8 cellular contexts compared by ENCODE assay signal in the genomic region with DNA sequence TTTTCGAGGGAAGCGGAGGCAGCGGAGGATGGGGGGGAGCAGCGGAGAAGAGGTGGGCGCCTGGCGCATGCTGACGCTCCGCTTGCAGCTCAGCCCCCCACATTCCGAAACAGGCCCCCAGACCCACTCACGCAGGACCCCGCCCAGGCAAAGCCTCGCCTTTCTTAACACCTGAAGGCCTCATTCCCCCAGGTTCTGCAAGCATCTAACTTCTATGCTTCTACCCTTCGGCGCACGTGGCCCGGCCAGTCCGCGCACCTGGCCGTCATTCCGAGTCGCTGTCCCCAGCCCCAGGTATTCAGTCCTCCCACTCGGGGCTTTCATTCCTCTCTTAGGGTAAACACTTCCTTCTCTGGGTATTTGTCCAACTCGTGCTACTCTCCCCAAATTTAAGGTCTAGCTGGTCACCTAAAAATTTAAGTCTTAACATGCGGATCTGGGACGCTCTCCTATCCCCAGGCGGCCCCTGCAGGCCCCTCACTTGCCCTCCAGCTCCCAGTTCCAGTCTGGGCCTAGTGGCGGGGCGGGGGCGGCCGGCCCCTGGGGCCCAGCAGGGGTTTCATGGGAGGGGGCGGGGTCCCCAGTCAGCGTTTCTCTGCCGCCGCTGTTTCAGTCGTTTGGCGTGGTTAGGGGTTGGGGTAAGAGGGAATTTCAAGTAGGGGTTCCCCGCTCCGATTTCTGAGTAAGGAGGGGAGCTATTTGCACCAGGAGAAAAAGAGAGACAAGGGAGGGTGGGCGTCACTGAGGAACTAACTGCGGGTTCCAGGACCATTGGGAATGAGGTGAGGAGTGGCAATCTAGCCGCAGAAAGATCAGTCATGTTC. TPM values are rescaled to one million over a fixed set of nuclear protein-coding genes. Genes with fewer than 3 reads are reported as not detected.
DNase-seq lines count a peak whose midpoint lies in the region; ATAC-seq and TF ChIP-seq lines count a peak whose summit lies in the region.

No MANE protein-coding gene starts in this region.

- POLR2A ChIA-PET in OCI-LY7 (lab: Charles Lee) = interaction anchor here (0.6 to 1.9 kb wide), 4 partner anchors 16 to 44 kb away, joined by 3 to 6 read pairs (median 4); partner anchors contain the start of genes FLAD1 and PBXIP1

- peaks cover 52% of the 10 kb centered on the region for H3K4me1 ChIP-seq in OCI-LY7 (ENCODE audit: insufficient read depth, low read length, poor library complexity, severe bottlenecking)

- peak overlapping the region; percentile 79 for H3K4me2 ChIP-seq in OCI-LY7 (ENCODE audit: low read length)

- in situ Hi-C loops in astrocyte of the spinal cord (cut with HindIII; ENCODE audit: low sequenced_read_pairs) = no loop called here
- in situ Hi-C loops in ACHN (cut with HindIII; ENCODE audit: low pct_ligation_motif_present, low pct_unique_long_range_greater_than_20kb, low sequenced_read_pairs) = no loop called here

- peak overlapping the region; percentile 28; the same call in 1 of the 2 replicates for H2AFZ ChIP-seq in OCI-LY7 (ENCODE audit: low read length)

- H4K20me1 ChIP-seq in OCI-LY7 (ENCODE audit: insufficient read depth, low read length) = no peaks in the 10 kb centered on the region

- H3K9me2 ChIP-seq in OCI-LY7 (ENCODE audit: insufficient read depth, low read length) = no peaks in the 10 kb centered on the region

- peak overlapping the region; percentile 71 for H3K4me3 ChIP-seq in OCI-LY7 (ENCODE audit: low read depth, low read length, poor library complexity, severe bottlenecking)
- H3K4me3 ChIP-seq in astrocyte of the spinal cord (ENCODE audit: low read depth, low read length) = peak overlapping the region; percentile 61

- H3K9me3 ChIP-seq in OCI-LY7 (ENCODE audit: low read length) = no peaks in the 10 kb centered on the region

- intact Hi-C loops in OCI-LY7 (cut with micrococcal nuclease; ENCODE audit: unreplicated experiment) = loop anchor here (1.0 to 5.0 kb wide), 5 partner anchors 17 to 138 kb away; partner anchors contain the start of genes CKS1B, EFNA4, FLAD1 and PYGO2

- peak overlapping the region; percentile 92 for H3K27ac ChIP-seq in OCI-LY7 (ENCODE audit: low read depth, low read length, poor library complexity, severe bottlenecking)

- ATAC-seq in GM21447 (IDR thresholded peaks at IDR 0.05; ENCODE audit: unreplicated experiment) = no peak

- TF ChIP-seq CTCF in OCI-LY7 (conservative IDR thresholded peaks at IDR 0.05; ENCODE audit: low read length) (no peak), astrocyte of the spinal cord (IDR thresholded peaks at IDR 0.05; ENCODE audit: low read depth, low read length) (no peak)

- BruUV-seq in OCI-LY7 (replicated peaks; lab: Mats Ljungman, UMichigan) = no TSS peak

- peaks cover 10% of the 10 kb centered on the region; the same call in 1 of the 2 replicates for H3K79me2 ChIP-seq in OCI-LY7 (ENCODE audit: insufficient read depth, low read depth, low read length)

- H3K36me3 ChIP-seq in OCI-LY7 (ENCODE audit: insufficient read depth, low read length) = no peaks in the 10 kb centered on the region

- CTCF ChIA-PET in OCI-LY7 (lab: Charles Lee; ENCODE audit: unreplicated experiment) = interaction anchor here (1.1 kb wide), 2 partner anchors 12 to 16 kb away, joined by 4 to 6 read pairs; no protein-coding TSS in a partner anchor

- DNase-seq in activated CD4-positive, alpha-beta T cell treated with anti-CD3 and anti-CD28 coated beads for 4 hours = peak; percentile 52 to 53
- no peak for DNase-seq in activated CD4-positive, alpha-beta T cell treated with anti-CD3 and anti-CD28 coated beads, Interleukin-2, amount 50 U/mL, for 1 hour
- DNase-seq in OCI-LY7 (ENCODE audit: low spot score) (peak; percentile 76), astrocyte of the spinal cord (ENCODE audit: low read depth, low spot score) (no peak), kidney tubule cell (ENCODE audit: low spot score) (peak; percentile 49), ACHN (no peak)
- peak; percentile 80 for DNase-seq in stimulated activated CD8-positive, alpha-beta memory T cell treated with anti-CD3 and anti-CD28 coated beads, Interleukin-4, amount 100 ng/mL, for 48 hours

RNA-seq across cellular contexts. Expression of gene ZBTB7B, which starts 2.7 kb away (rescaled TPM):
- 14.2 and 16.3 TPM in 2 replicates for total RNA-seq in OCI-LY7 (2014; rRNA removed; shearing (Covaris generic))
- 22.2 and 23.2 TPM in 2 replicates for total RNA-seq in OCI-LY7 (2022)

RNA-seq across cellular contexts. Expression of gene LENEP, which starts 6.5 kb away (rescaled TPM):
- 0.95 and 2.3 TPM in 2 replicates for total RNA-seq in OCI-LY7 (2014; rRNA removed; shearing (Covaris generic))
- 0.78 and 1.5 TPM in 2 replicates for total RNA-seq in OCI-LY7 (2022)

RNA-seq across cellular contexts. Expression of gene FLAD1, which starts 16.7 kb away (rescaled TPM):
- 52.7 and 55.7 TPM in 2 replicates for total RNA-seq in OCI-LY7 (2014; rRNA removed; shearing (Covaris generic))
- total RNA-seq in OCI-LY7 (2022) = 57.0 and 57.9 TPM in 2 replicates

RNA-seq across cellular contexts. Expression of gene CKS1B, which starts 25.4 kb away (rescaled TPM):
- 149 and 204 TPM in 2 replicates for total RNA-seq in OCI-LY7 (2014; rRNA removed; shearing (Covaris generic))
- 230 and 260 TPM in 2 replicates for total RNA-seq in OCI-LY7 (2022)

RNA-seq across cellular contexts. Expression of gene SHC1, which starts 29.3 kb away (rescaled TPM):
- total RNA-seq in OCI-LY7 (2014; rRNA removed; shearing (Covaris generic)) = 31.4 and 37.6 TPM in 2 replicates
- 77.4 and 84.0 TPM in 2 replicates for total RNA-seq in OCI-LY7 (2022)

Comparison
In these comparisons a context has a peak if more than half of its experiments do, and no peak if none do; other contexts are left out.
1. DNase-seq: peak in activated CD4-positive, alpha-beta T cell treated with anti-CD3 and anti-CD28 coated beads for 4 hours (2 of 2), OCI-LY7 (single experiment), kidney tubule cell (single experiment) and stimulated activated CD8-positive, alpha-beta memory T cell treated with anti-CD3 and anti-CD28 coated beads, Interleukin-4, amount 100 ng/mL, for 48 hours (single experiment); none in activated CD4-positive, alpha-beta T cell treated with anti-CD3 and anti-CD28 coated beads, Interleukin-2, amount 50 U/mL, for 1 hour (single experiment), astrocyte of the spinal cord (single experiment) and ACHN (single experiment).